ENCODE assay signal across 11 cellular contexts in the genomic region with DNA sequence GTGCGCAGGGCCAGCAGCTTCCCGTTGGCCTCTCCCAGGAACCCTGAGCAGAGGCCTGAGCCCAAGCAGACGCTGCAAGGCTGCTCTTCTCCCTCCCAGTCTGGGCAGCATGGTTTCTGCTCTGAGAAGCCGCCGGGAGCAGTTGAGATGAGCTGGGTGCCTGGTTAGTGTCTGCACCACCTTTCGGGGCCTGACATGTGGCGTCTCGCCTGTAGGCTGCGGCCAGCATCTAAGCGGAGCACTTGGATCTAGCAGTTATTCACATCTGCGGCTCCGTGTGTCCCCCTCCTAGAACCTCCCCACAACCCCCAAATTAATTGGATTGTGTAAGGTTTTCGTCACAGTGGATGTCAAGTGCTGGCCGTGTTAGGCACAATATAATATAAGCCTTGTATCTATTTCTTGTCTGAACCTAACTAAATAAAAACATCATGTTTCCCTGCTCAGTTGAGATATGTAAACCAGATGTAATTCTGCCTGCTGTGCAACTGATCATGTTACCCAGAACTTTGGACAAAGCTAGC. TPM values are rescaled to one million over a fixed set of nuclear protein-coding genes. Genes with fewer than 3 reads are reported as not detected.
A peak's percentile ranks its signal among the peaks of the same experiment; 100 is the strongest.
DNase-seq lines count a peak whose midpoint lies in the region; ATAC-seq and TF ChIP-seq lines count a peak whose summit lies in the region.
"Had no signal": no experiment of that assay in that cellular context is flagged by ENCODE, and none has a peak within 500 bp of the region (broad histone marks: within the 10 kb centered on the region; RNA-seq: fewer than 3 reads in every experiment).

No MANE protein-coding gene starts in this region.

- H3K36me3 ChIP-seq in colonic mucosa, result no peaks in the 10 kb centered on the region

- intact Hi-C loops in colonic mucosa (cut with DNase I), result no loop called here

- H3K36me3 Mint-ChIP-seq in stimulated activated naive B cell treated with anti-CD40 and anti-IgM and Interleukin-4, amounts not matched to agents 10 μg/mL and 1 μg/mL and 100 μg/mL, for 72 hours, result peaks cover 31 to 48% of the 10 kb centered on the region in 2 donors

- TF ChIP-seq CTCF in colonic mucosa (IDR thresholded peaks at IDR 0.05) (no peak), GM10248 (IDR thresholded peaks at IDR 0.05; ENCODE audit: control extremely low read depth, extremely low read depth, low read depth, missing control alignments) (no peak)

- no peak overlapping the region for H3K9ac ChIP-seq in colonic mucosa (ENCODE audit: low read depth in 2 of 2, low read length in 2 of 2)

- POLR2A ChIA-PET in GM10248 (lab: Yijun Ruan, JAX), result no interaction called here

- H3K9me3 ChIP-seq in colonic mucosa, result no peaks in the 10 kb centered on the region

- no peaks in the 10 kb centered on the region for H3K9me3 Mint-ChIP-seq in stimulated activated naive B cell treated with anti-CD40 and anti-IgM and Interleukin-4, amounts not matched to agents 10 μg/mL and 1 μg/mL and 100 μg/mL, for 72 hours

- H3K27ac Mint-ChIP-seq in stimulated activated naive B cell treated with anti-CD40 and anti-IgM and Interleukin-4, amounts not matched to agents 10 μg/mL and 1 μg/mL and 100 μg/mL, for 72 hours, result peak overlapping the region; percentile 47

- CTCF ChIA-PET in GM10248 (lab: Yijun Ruan, JAX), result interaction anchor here (0.7 to 3.6 kb wide), 5 partner anchors 8 to 16 kb away, joined by 3 to 11 read pairs (median 4); no protein-coding TSS in a partner anchor

- H3K27ac ChIP-seq in colonic mucosa, result peak overlapping the region; percentile 60
- H3K27ac ChIP-seq: HL-60 had no signal

- H3K27me3 Mint-ChIP-seq in stimulated activated naive B cell treated with anti-CD40 and anti-IgM and Interleukin-4, amounts not matched to agents 10 μg/mL and 1 μg/mL and 100 μg/mL, for 72 hours, result no peaks in the 10 kb centered on the region

- ATAC-seq in stimulated activated naive B cell treated with anti-CD40 and anti-IgM and Interleukin-4, amounts not matched to agents 10 μg/mL and 1 μg/mL and 100 μg/mL, for 72 hours (replicated peaks), result no peak
- ATAC-seq in GM21717 (IDR thresholded peaks at IDR 0.05; ENCODE audit: unreplicated experiment), result no peak

- DNase-seq in NCI-H2171 treated with DMSO at 0.1 percent for 48 hours (lab: John Stamatoyannopoulos, UW), result peak; percentile 69
- no peak for DNase-seq in colonic mucosa
- DNase-seq in left kidney (ENCODE audit: low read depth, low spot score), result peak; percentile 59
- no peak for DNase-seq in stimulated activated naive B cell treated with anti-CD40 and anti-IgM and Interleukin-4, amounts not matched to agents 10 μg/mL and 1 μg/mL and 100 μg/mL, for 72 hours
- DNase-seq in GM10248 (ENCODE audit: extremely low spot score), result no peak
- no peak for DNase-seq in SHP77 treated with DMSO at 0.1 percent for 48 hours (lab: John Stamatoyannopoulos, UW)
- DNase-seq: activated CD4-positive, CD25-positive, alpha-beta regulatory T cell treated with anti-CD3 and anti-CD28 coated beads, Interleukin-2, amount 50 U/mL, for 72 hours; effector CD8-positive, alpha-beta T cell; NCI-H1092 had no signal

- no peak overlapping the region for H3K4me3 Mint-ChIP-seq in stimulated activated naive B cell treated with anti-CD40 and anti-IgM and Interleukin-4, amounts not matched to agents 10 μg/mL and 1 μg/mL and 100 μg/mL, for 72 hours

- peaks cover 33 to 47% of the 10 kb centered on the region in 2 donors for H3K4me1 Mint-ChIP-seq in stimulated activated naive B cell treated with anti-CD40 and anti-IgM and Interleukin-4, amounts not matched to agents 10 μg/mL and 1 μg/mL and 100 μg/mL, for 72 hours

- no peaks in the 10 kb centered on the region for H3K4me1 ChIP-seq in colonic mucosa

- H3K27me3 ChIP-seq in colonic mucosa, result no peaks in the 10 kb centered on the region

- H3K4me3 ChIP-seq in colonic mucosa, result no peak overlapping the region

RNA-seq across cellular contexts. Expression of a gene that starts 45.6 kb away (rescaled TPM):
- 10 to 100 TPM in 1 of 2 donors, 1 to 10 TPM in 1; 8.5 to 10.8 TPM for total RNA-seq in colonic mucosa

Comparison
In these comparisons a context has a peak if more than half of its experiments do, and no peak if none do; other contexts are left out.
1. DNase-seq: peak in NCI-H2171 treated with DMSO at 0.1 percent for 48 hours (single experiment) and left kidney (single experiment); none in colonic mucosa (single experiment), stimulated activated naive B cell treated with anti-CD40 and anti-IgM and Interleukin-4, amounts not matched to agents 10 μg/mL and 1 μg/mL and 100 μg/mL, for 72 hours (single experiment), GM10248 (single experiment) and SHP77 treated with DMSO at 0.1 percent for 48 hours (single experiment).